16 cellular contexts compared by ENCODE assay signal in genomic region chrX:4239650-4240540, GRCh38.
DNase-seq lines count a peak whose midpoint lies in the region; ATAC-seq and TF ChIP-seq lines count a peak whose summit lies in the region.
"Had no signal": no experiment of that assay in that cellular context is flagged by ENCODE, and none has a peak within 500 bp of the region (broad histone marks: within the 10 kb centered on the region; RNA-seq: fewer than 3 reads in every experiment).

No MANE protein-coding gene starts in this region.

- H4K91ac ChIP-seq in neuronal stem cell (ENCODE audit: low read depth, low read length, poor library complexity), result no peak overlapping the region

- no peaks in the 10 kb centered on the region for H3K79me2 ChIP-seq in PC-3 (ENCODE audit: low read length)

- no peaks in the 10 kb centered on the region for H3F3A ChIP-seq in PC-3 (ENCODE audit: low read length, unreplicated experiment)

- CTCF ChIA-PET in activated CD4-positive, alpha-beta T cell treated with anti-CD3 and anti-CD28 coated beads for 36 hours (lab: Charles Lee), result no interaction called here
- CTCF ChIA-PET in PC-3 (lab: Charles Lee), result no interaction called here

- no peak for DNase-seq in activated CD4-positive, alpha-beta T cell treated with anti-CD3 and anti-CD28 coated beads for 36 hours
- no peak for DNase-seq in activated CD4-positive, alpha-beta T cell treated with anti-CD3 and anti-CD28 coated beads, Interleukin-2, amount 50 U/mL, for 4 hours
- DNase-seq in PC-3, result no peak
- DNase-seq in neuronal stem cell (ENCODE audit: low spot score), result no peak
- DNase-seq in anterior cingulate cortex (lab: John Stamatoyannopoulos, UW), result no peak
- DNase-seq in coronary artery (ENCODE audit: low spot score), result no peak
- DNase-seq: activated T-cell treated with anti-CD3 and anti-CD28 coated beads, Interleukin-2, amount 50 U/mL, for 1 hour; aorta; DMS79; dorsolateral prefrontal cortex; NCI-H1092; NCI-H510A had no signal

- no peaks in the 10 kb centered on the region for H3K36me3 Mint-ChIP-seq in activated CD4-positive, alpha-beta T cell treated with anti-CD3 and anti-CD28 coated beads for 36 hours (ENCODE audit: low read depth)

- H3K14ac ChIP-seq in neuronal stem cell (ENCODE audit: low read length), result no peak overlapping the region

- no peak overlapping the region for H2BK5ac ChIP-seq in neuronal stem cell (ENCODE audit: low read length)

- H3K9me3 ChIP-seq in PC-3 (ENCODE audit: low read length), result no peaks in the 10 kb centered on the region
- H3K9me3 ChIP-seq in neuronal stem cell (replicated peaks in 1 of 2; ENCODE audit: control insufficient read depth in 2 of 2, insufficient read depth in 1 of 2, low read depth in 1 of 2, low read length in 2 of 2), result peaks cover 0 to 8% of the 10 kb centered on the region in 2 donors
- H3K9me3 ChIP-seq: SJSA1 had no signal

- no peak overlapping the region for H2BK12ac ChIP-seq in neuronal stem cell (ENCODE audit: low read length)

- no peak overlapping the region for H3K23ac ChIP-seq in neuronal stem cell (ENCODE audit: low read depth, low read length, poor library complexity)

- H4K20me1 ChIP-seq in PC-3 (ENCODE audit: low read length), result no peaks in the 10 kb centered on the region

- H3K4me3 ChIP-seq in PC-3 (ENCODE audit: low read length) (no peak overlapping the region), neuronal stem cell (ENCODE audit: low read length in 2 of 2) (no peak overlapping the region), coronary artery (no peak overlapping the region)
- H3K4me3 ChIP-seq: dorsolateral prefrontal cortex, SJSA1 had no signal

- BruUV-seq in PC-3 (replicated peaks; lab: Mats Ljungman, UMichigan), result no TSS peak

- intact Hi-C loops in activated CD4-positive, alpha-beta T cell treated with anti-CD3 and anti-CD28 coated beads for 36 hours (cut with DNase I, micrococcal nuclease), result no loop called here
- intact Hi-C loops in PC-3 (cut with micrococcal nuclease), result no loop called here

- no peaks in the 10 kb centered on the region for H3K79me1 ChIP-seq in neuronal stem cell (ENCODE audit: low read depth, low read length)

- H3K9ac ChIP-seq in PC-3 (ENCODE audit: low read length), result no peak overlapping the region
- H3K9ac ChIP-seq in neuronal stem cell (ENCODE audit: low read depth, low read length, poor library complexity), result no peak overlapping the region

- no peak overlapping the region for H2AK5ac ChIP-seq in neuronal stem cell (ENCODE audit: low read depth, low read length)

- POLR2A ChIA-PET in activated CD4-positive, alpha-beta T cell treated with anti-CD3 and anti-CD28 coated beads for 36 hours (lab: Charles Lee), result no interaction called here
- POLR2A ChIA-PET in PC-3 (lab: Charles Lee; ENCODE audit: unreplicated experiment), result no interaction called here

- TF ChIP-seq CTCF in PC-3 (conservative IDR thresholded peaks at IDR 0.05; ENCODE audit: low read depth, low read length), result no peak
- TF ChIP-seq CTCF in coronary artery (IDR thresholded peaks at IDR 0.05), result no peak

- peak; percentile 57 for ATAC-seq in activated CD4-positive, alpha-beta T cell treated with anti-CD3 and anti-CD28 coated beads for 36 hours
- peak; percentile 52 for ATAC-seq in HG03342 (IDR thresholded peaks at IDR 0.05; ENCODE audit: unreplicated experiment)
- ATAC-seq in PC-3, result no peak
- no peak for ATAC-seq in GM19023 (IDR thresholded peaks at IDR 0.05; ENCODE audit: unreplicated experiment)
- ATAC-seq: WTC11 had no signal

- H3K9me2 ChIP-seq in PC-3 (replicated peaks; ENCODE audit: low read length), result no peaks in the 10 kb centered on the region

- no peak overlapping the region for H3K18ac ChIP-seq in neuronal stem cell (ENCODE audit: low read length)

- H3K36me3 ChIP-seq in PC-3 (ENCODE audit: low read depth, low read length) (no peaks in the 10 kb centered on the region), neuronal stem cell (replicated peaks in 1 of 2; ENCODE audit: control insufficient read depth in 2 of 2, insufficient read depth in 2 of 2, low read length in 2 of 2) (no peaks in the 10 kb centered on the region)
- H3K36me3 ChIP-seq: SJSA1 had no signal

- H3K4me2 ChIP-seq in PC-3 (ENCODE audit: low read length) (no peak overlapping the region), neuronal stem cell (ENCODE audit: insufficient read depth, low read length, poor library complexity, severe bottlenecking) (no peak overlapping the region)

- whole genome bisulfite sequencing in neuronal stem cell (ENCODE audit: extremely low coverage in 2 of 2, insufficient read length in 2 of 2, insufficient replicate concordance in 1 of 2), 2 donors, result no CpG with 5 or more reads among the region's 5 CpGs

- H4K8ac ChIP-seq in neuronal stem cell (ENCODE audit: low read depth, low read length), result no peak overlapping the region

- H3K27ac Mint-ChIP-seq in activated CD4-positive, alpha-beta T cell treated with anti-CD3 and anti-CD28 coated beads for 36 hours, result no peak overlapping the region
- H3K27ac Mint-ChIP-seq: WTC11 had no signal

- H3K27me3 ChIP-seq in PC-3 (ENCODE audit: low read length) (no peaks in the 10 kb centered on the region), neuronal stem cell (ENCODE audit: control insufficient read depth in 3 of 3, insufficient read depth in 3 of 3, low read depth in 1 of 3, low read length in 3 of 3) (no peaks in the 10 kb centered on the region)
- H3K27me3 ChIP-seq: SJSA1 had no signal

- no peak overlapping the region for H3K4me3 Mint-ChIP-seq in activated CD4-positive, alpha-beta T cell treated with anti-CD3 and anti-CD28 coated beads for 36 hours
- H3K4me3 Mint-ChIP-seq: WTC11 had no signal

- H3K4me1 ChIP-seq in PC-3 (ENCODE audit: insufficient read depth, low read length) (no peaks in the 10 kb centered on the region), neuronal stem cell (ENCODE audit: control insufficient read depth in 2 of 2, insufficient read depth in 1 of 2, low read depth in 1 of 2, low read length in 2 of 2) (no peaks in the 10 kb centered on the region)
- H3K4me1 ChIP-seq: SJSA1 had no signal

- H3K27ac ChIP-seq in PC-3 (ENCODE audit: low read length) (no peak overlapping the region), neuronal stem cell (replicated peaks; ENCODE audit: low read length) (no peak overlapping the region), coronary artery (no peak overlapping the region)
- H3K27ac ChIP-seq: dorsolateral prefrontal cortex, SJSA1 had no signal

- H2BK120ac ChIP-seq in neuronal stem cell (ENCODE audit: low read depth, low read length), result no peak overlapping the region

- H2AFZ ChIP-seq in PC-3 (ENCODE audit: low read length) (0 out of 2 replicates have a peak overlapping the region, but pooled peaks have one; percentile 4), neuronal stem cell (ENCODE audit: low read length) (peak overlapping the region; percentile 70)

- H3K4ac ChIP-seq in neuronal stem cell (ENCODE audit: low read length), result no peak overlapping the region

- H3K4me1 Mint-ChIP-seq in activated CD4-positive, alpha-beta T cell treated with anti-CD3 and anti-CD28 coated beads for 36 hours, result no peaks in the 10 kb centered on the region
- H3K4me1 Mint-ChIP-seq: WTC11 had no signal

- H3K27me3 Mint-ChIP-seq in activated CD4-positive, alpha-beta T cell treated with anti-CD3 and anti-CD28 coated beads for 36 hours, result no peaks in the 10 kb centered on the region

- no peak overlapping the region for H2BK15ac ChIP-seq in neuronal stem cell (ENCODE audit: low read length)

- H3K9me3 Mint-ChIP-seq in activated CD4-positive, alpha-beta T cell treated with anti-CD3 and anti-CD28 coated beads for 36 hours (ENCODE audit: low read depth), result peaks cover 5% of the 10 kb centered on the region

Comparison
In these comparisons a context has a peak if more than half of its experiments do, and no peak if none do; other contexts are left out.
1. ATAC-seq: peak in activated CD4-positive, alpha-beta T cell treated with anti-CD3 and anti-CD28 coated beads for 36 hours (single experiment) and HG03342 (single experiment); none in PC-3 (single experiment) and GM19023 (single experiment).